ENCODE assay signal across 14 cellular contexts in the genomic region with DNA sequence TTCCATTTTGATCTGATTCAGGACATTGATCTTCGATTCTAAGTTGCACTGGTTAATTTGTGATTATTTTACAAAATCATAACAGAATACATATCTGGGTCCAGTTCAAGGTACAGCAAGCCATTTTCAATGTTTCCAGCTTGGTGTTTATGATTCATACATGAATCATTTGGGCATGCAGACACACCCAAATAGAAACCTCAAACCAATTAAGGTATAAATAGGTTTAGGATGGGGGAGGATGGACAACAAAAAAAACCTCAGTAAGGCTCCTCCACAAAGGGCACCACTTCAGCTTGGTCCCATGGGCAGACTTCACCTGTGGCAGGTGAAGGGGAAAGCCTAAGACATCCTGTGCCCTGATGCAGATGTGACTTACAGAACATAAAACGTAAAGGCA.
DNase-seq lines count a peak whose midpoint lies in the region; ATAC-seq and TF ChIP-seq lines count a peak whose summit lies in the region.
"Had no signal": no experiment of that assay in that cellular context is flagged by ENCODE, and none has a peak within 500 bp of the region (broad histone marks: within the 10 kb centered on the region; RNA-seq: fewer than 3 reads in every experiment).

No MANE protein-coding gene starts in this region.

- H3K27ac Mint-ChIP-seq in Caco-2 (ENCODE audit: unreplicated experiment): no peak overlapping the region
- H3K27ac Mint-ChIP-seq in T-helper 2 cell treated with Interferon-gamma antibody and Interleukin-4, amounts not matched to agents 5 μg/mL and 100 μg/mL, for 36 hours: no peak overlapping the region
- H3K27ac Mint-ChIP-seq: T-helper 1 cell treated with Interleukin-12 subunit alpha and Interleukin-12 subunit beta and Interleukin-4 antibody, amounts not matched to agents 30 μg/mL and 1 μg/mL, for 36 hours had no signal

- no peaks in the 10 kb centered on the region for H3K36me3 Mint-ChIP-seq in Caco-2 (ENCODE audit: insufficient read depth, unreplicated experiment)
- H3K36me3 Mint-ChIP-seq in T-helper 2 cell treated with Interferon-gamma antibody and Interleukin-4, amounts not matched to agents 5 μg/mL and 100 μg/mL, for 36 hours (ENCODE audit: low read depth): no peaks in the 10 kb centered on the region

- H3K27ac ChIP-seq in RWPE1: peak overlapping the region; percentile 75
- H3K27ac ChIP-seq: esophagus muscularis mucosa had no signal

- H3K4me1 Mint-ChIP-seq in Caco-2 (ENCODE audit: low read depth, unreplicated experiment): peaks cover 9% of the 10 kb centered on the region
- peaks cover 24% of the 10 kb centered on the region for H3K4me1 Mint-ChIP-seq in T-helper 2 cell treated with Interferon-gamma antibody and Interleukin-4, amounts not matched to agents 5 μg/mL and 100 μg/mL, for 36 hours (ENCODE audit: low read depth)

- POLR2A ChIA-PET in RWPE1 (lab: Yijun Ruan, JAX; ENCODE audit: low non-redundant PET) (no interaction called here), Caco-2 (lab: Charles Lee) (no interaction called here)

- no peak overlapping the region for H3K4me3 Mint-ChIP-seq in Caco-2 (ENCODE audit: unreplicated experiment)
- no peak overlapping the region for H3K4me3 Mint-ChIP-seq in T-helper 2 cell treated with Interferon-gamma antibody and Interleukin-4, amounts not matched to agents 5 μg/mL and 100 μg/mL, for 36 hours
- H3K4me3 Mint-ChIP-seq: T-helper 1 cell treated with Interleukin-12 subunit alpha and Interleukin-12 subunit beta and Interleukin-4 antibody, amounts not matched to agents 30 μg/mL and 1 μg/mL, for 36 hours had no signal

- H3K27me3 Mint-ChIP-seq in Caco-2 (ENCODE audit: insufficient read depth, unreplicated experiment): no peaks in the 10 kb centered on the region
- H3K27me3 Mint-ChIP-seq in T-helper 2 cell treated with Interferon-gamma antibody and Interleukin-4, amounts not matched to agents 5 μg/mL and 100 μg/mL, for 36 hours (ENCODE audit: low read depth): no peaks in the 10 kb centered on the region

- no peak overlapping the region for H3K4me3 ChIP-seq in foreskin fibroblast (ENCODE audit: low read depth in 1 of 2, low read length in 2 of 2)
- H3K4me3 ChIP-seq in Caco-2 (ENCODE audit: low read depth, low read length): no peak overlapping the region
- H3K4me3 ChIP-seq: esophagus muscularis mucosa had no signal

- no peaks in the 10 kb centered on the region for H3K36me3 ChIP-seq in Caco-2 (ENCODE audit: control insufficient read depth, insufficient read depth, low read length)
- H3K36me3 ChIP-seq: BE2C, esophagus muscularis mucosa had no signal

- DNase-seq in A172 (ENCODE audit: low spot score): peak; percentile 78
- DNase-seq in H4 (ENCODE audit: low spot score): peak; percentile 27
- peak; percentile 81 for DNase-seq in RWPE1 (ENCODE audit: low spot score)
- DNase-seq in foreskin fibroblast: peak; percentile 8 to 61
- DNase-seq in epidermal melanocyte (ENCODE audit: insufficient read length, low spot score): no peak
- no peak for DNase-seq in Caco-2
- no peak for DNase-seq in T-helper 2 cell treated with Interferon-gamma antibody and Interleukin-4, amounts not matched to agents 5 μg/mL and 100 μg/mL, for 36 hours (ENCODE audit: low spot score)
- DNase-seq: BE2C, caudate nucleus, KBM-7, NCI-H2081 had no signal

- no peak for TF ChIP-seq CTCF in RWPE1 (conservative IDR thresholded peaks at IDR 0.05; ENCODE audit: low read depth)
- no peak for TF ChIP-seq CTCF in foreskin fibroblast (IDR thresholded peaks at IDR 0.05; ENCODE audit: low read depth, low read length)
- no peak for TF ChIP-seq CTCF in Caco-2 (IDR thresholded peaks at IDR 0.05; ENCODE audit: insufficient read depth in 1 of 2, low read depth in 1 of 2, low read length in 1 of 2, severe bottlenecking in 1 of 2, unreplicated experiment in 1 of 2)

- CTCF ChIA-PET in RWPE1 (lab: Yijun Ruan, JAX): interaction anchor here (1.0 kb wide), 1 partner anchor 410 kb away, joined by 3 read pairs; no protein-coding TSS in a partner anchor
- CTCF ChIA-PET in Caco-2 (lab: Charles Lee): no interaction called here

- ATAC-seq in GM21825 (IDR thresholded peaks at IDR 0.05; ENCODE audit: unreplicated experiment): no peak

- intact Hi-C loops in Caco-2 (cut with micrococcal nuclease; ENCODE audit: unreplicated experiment): no loop called here

- H3K9me3 Mint-ChIP-seq in Caco-2 (ENCODE audit: unreplicated experiment): no peaks in the 10 kb centered on the region
- no peaks in the 10 kb centered on the region for H3K9me3 Mint-ChIP-seq in T-helper 2 cell treated with Interferon-gamma antibody and Interleukin-4, amounts not matched to agents 5 μg/mL and 100 μg/mL, for 36 hours
- H3K9me3 Mint-ChIP-seq: T-helper 1 cell treated with Interleukin-12 subunit alpha and Interleukin-12 subunit beta and Interleukin-4 antibody, amounts not matched to agents 30 μg/mL and 1 μg/mL, for 36 hours had no signal

- no peaks in the 10 kb centered on the region for H3K27me3 ChIP-seq in Caco-2 (replicated peaks; ENCODE audit: control insufficient read depth, insufficient read depth, low read length)
- H3K27me3 ChIP-seq: BE2C, esophagus muscularis mucosa had no signal

- BruUV-seq in Caco-2 (replicated peaks; lab: Mats Ljungman, UMichigan): no TSS peak

- H3K9me3 ChIP-seq in Caco-2: no peaks in the 10 kb centered on the region
- H3K9me3 ChIP-seq: BE2C, esophagus muscularis mucosa had no signal

- peaks cover 11% of the 10 kb centered on the region for H3K4me1 ChIP-seq in Caco-2
- H3K4me1 ChIP-seq: BE2C, esophagus muscularis mucosa had no signal

Comparison
In these comparisons a context has a peak if more than half of its experiments do, and no peak if none do; other contexts are left out.
1. DNase-seq: peak in A172 (single experiment), H4 (single experiment), RWPE1 (single experiment) and foreskin fibroblast (2 of 2); none in epidermal melanocyte (single experiment), Caco-2 (0 of 2) and T-helper 2 cell treated with Interferon-gamma antibody and Interleukin-4, amounts not matched to agents 5 μg/mL and 100 μg/mL, for 36 hours (single experiment).